ENCODE assay signal across 9 cellular contexts in the genomic region with DNA sequence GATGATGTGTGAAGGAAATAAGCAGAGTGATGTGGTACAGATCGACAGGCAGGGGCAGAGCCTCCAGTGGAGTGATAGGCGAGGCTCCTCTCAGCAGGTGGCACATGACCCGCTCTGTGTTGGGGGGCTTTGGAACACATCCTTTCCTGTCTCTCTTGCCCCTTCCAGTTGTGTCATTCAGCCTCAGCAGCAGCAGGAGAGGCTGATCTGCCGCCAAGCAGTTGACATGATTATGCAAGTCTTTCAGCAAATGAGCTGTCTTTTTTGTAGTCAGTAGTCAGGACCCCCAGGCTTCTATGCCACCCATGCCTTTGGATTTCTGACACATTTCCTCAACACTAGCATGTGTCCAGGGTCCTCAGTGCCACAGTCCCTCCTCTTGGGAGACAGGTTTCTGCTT.
"Had no signal": no experiment of that assay in that cellular context is flagged by ENCODE, and none has a peak within 500 bp of the region (broad histone marks: within the 10 kb centered on the region; RNA-seq: fewer than 3 reads in every experiment).

No MANE protein-coding gene starts in this region.

- H3K27ac Mint-ChIP-seq: GM23338, HFFc6 had no signal

- H3K27ac ChIP-seq: HL-60 had no signal

- H3K4me1 Mint-ChIP-seq: GM23338 had no signal

- ATAC-seq: GM23338, HepG2, K562 had no signal

- H3K4me3 ChIP-seq: GM23338, K562 had no signal

- H3K4me2 ChIP-seq: GM23338 had no signal

- H3K4me3 Mint-ChIP-seq: GM23338, H9, HFFc6 had no signal

- DNase-seq: H9, HCEC 1CT, HFFc6, IMR-90, KG1 had no signal

- H2AFZ ChIP-seq: GM23338 had no signal
